In the genomic region with DNA sequence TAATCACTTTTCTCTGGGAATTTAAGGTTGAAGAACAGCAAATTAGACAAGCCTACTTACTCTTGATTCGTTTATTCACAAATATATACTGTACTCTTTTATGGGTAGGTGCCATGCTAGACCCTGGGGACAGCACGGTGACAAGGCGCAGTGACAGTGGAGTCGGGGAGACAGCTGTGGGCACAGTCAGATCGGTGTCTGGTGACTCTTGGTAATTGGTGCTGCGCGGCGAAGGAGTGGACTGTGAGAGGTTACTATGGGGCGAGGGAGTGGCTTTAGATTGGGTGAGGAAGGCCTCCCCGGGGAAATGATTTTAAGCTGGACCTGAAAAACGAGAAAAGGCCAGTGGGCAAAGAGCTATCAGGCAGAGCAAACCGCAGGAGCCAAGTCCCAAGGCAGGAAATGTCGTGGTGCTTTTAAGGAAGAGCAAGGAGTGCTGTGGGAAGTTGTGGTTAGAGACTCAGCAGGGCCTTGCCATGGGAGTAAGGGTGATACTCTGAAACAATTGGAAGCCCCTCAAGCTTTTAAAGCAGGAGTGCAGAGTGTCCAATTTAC, we compare ENCODE assay signal across 12 cellular contexts. TPM values are rescaled to one million over a fixed set of nuclear protein-coding genes. Genes with fewer than 3 reads are reported as not detected.
A peak's percentile ranks its signal among the peaks of the same experiment; 100 is the strongest.
DNase-seq lines count a peak whose midpoint lies in the region; ATAC-seq and TF ChIP-seq lines count a peak whose summit lies in the region.
"Had no signal": no experiment of that assay in that cellular context is flagged by ENCODE, and none has a peak within 500 bp of the region (broad histone marks: within the 10 kb centered on the region; RNA-seq: fewer than 3 reads in every experiment).

No MANE protein-coding gene starts in this region.

- CTCF ChIA-PET in naive thymus-derived CD4-positive, alpha-beta T cell (lab: Charles Lee), result no interaction called here
- CTCF ChIA-PET in CD8-positive, alpha-beta T cell (lab: Charles Lee), result interaction anchor here (1.0 kb wide), 1 partner anchor 101 kb away, joined by 3 read pairs; no protein-coding TSS in a partner anchor

- H3K4me1 Mint-ChIP-seq in naive thymus-derived CD4-positive, alpha-beta T cell, result peaks cover 0 to 9% (median 0%) of the 10 kb centered on the region in 7 donors
- H3K4me1 Mint-ChIP-seq in CD8-positive, alpha-beta T cell (ENCODE audit: low read depth), result no peaks in the 10 kb centered on the region
- H3K4me1 Mint-ChIP-seq: B cell had no signal

- TF ChIP-seq CTCF in fibroblast of villous mesenchyme (IDR thresholded peaks at IDR 0.05; ENCODE audit: insufficient read depth, low read depth, low read length), result no peak
- no peak for TF ChIP-seq CTCF in CD8-positive, alpha-beta T cell (IDR thresholded peaks at IDR 0.05)

- DNase-seq in A172 (ENCODE audit: low spot score) (peak; percentile 42), LHCN-M2 (ENCODE audit: low read depth) (peak; percentile 84), fibroblast of villous mesenchyme (ENCODE audit: low read depth) (peak; percentile 48), NCI-H1417 treated with DMSO at 0.1 percent for 48 hours (lab: John Stamatoyannopoulos, UW) (no peak), GM19238 (ENCODE audit: insufficient read length, low spot score) (no peak), KG1 (lab: John Stamatoyannopoulos, UW) (no peak)
- no peak for DNase-seq in naive thymus-derived CD4-positive, alpha-beta T cell
- DNase-seq in CD8-positive, alpha-beta T cell, result no peak
- DNase-seq: activated effector memory CD4-positive, alpha-beta T cell treated with Interleukin-2 at 50 U/mL for 16 hours had no signal

- H3K9me3 ChIP-seq in naive thymus-derived CD4-positive, alpha-beta T cell (ENCODE audit: control insufficient read depth in 2 of 3, low read length in 3 of 3), result no peaks in the 10 kb centered on the region
- H3K9me3 ChIP-seq in CD8-positive, alpha-beta T cell (ENCODE audit: low read length), result no peaks in the 10 kb centered on the region

- H3K4me3 Mint-ChIP-seq in naive thymus-derived CD4-positive, alpha-beta T cell, result no peak overlapping the region
- no peak overlapping the region for H3K4me3 Mint-ChIP-seq in CD8-positive, alpha-beta T cell
- H3K4me3 Mint-ChIP-seq: B cell; stimulated activated naive CD8-positive, alpha-beta T cell treated with anti-CD3 and anti-CD28 coated beads, Interleukin-15, Interleukin-2, amounts not matched to agents 100 ng/mL and 50 ng/mL, for 24 hours had no signal

- peak; percentile 87 for ATAC-seq in naive thymus-derived CD4-positive, alpha-beta T cell
- no peak for ATAC-seq in CD8-positive, alpha-beta T cell

- H3K4me3 ChIP-seq in fibroblast of villous mesenchyme (ENCODE audit: low read depth, low read length), result no peak overlapping the region
- no peak overlapping the region for H3K4me3 ChIP-seq in naive thymus-derived CD4-positive, alpha-beta T cell (ENCODE audit: low read length)
- H3K4me3 ChIP-seq in CD8-positive, alpha-beta T cell (ENCODE audit: low read depth, low read length), result no peak overlapping the region

- no peaks in the 10 kb centered on the region for H3K4me1 ChIP-seq in naive thymus-derived CD4-positive, alpha-beta T cell (ENCODE audit: control insufficient read depth in 2 of 2, insufficient read depth in 2 of 2, low read length in 2 of 2)
- H3K4me1 ChIP-seq in CD8-positive, alpha-beta T cell (ENCODE audit: insufficient read depth, low read length), result no peaks in the 10 kb centered on the region

- no peak overlapping the region for H3K27ac ChIP-seq in naive thymus-derived CD4-positive, alpha-beta T cell (ENCODE audit: low read depth, low read length)
- no peak overlapping the region for H3K27ac ChIP-seq in CD8-positive, alpha-beta T cell (ENCODE audit: low read depth, low read length)

- no peaks in the 10 kb centered on the region for H3K27me3 ChIP-seq in naive thymus-derived CD4-positive, alpha-beta T cell (ENCODE audit: control insufficient read depth in 2 of 2, insufficient read depth in 2 of 2, low read length in 2 of 2)
- no peaks in the 10 kb centered on the region for H3K27me3 ChIP-seq in CD8-positive, alpha-beta T cell (ENCODE audit: insufficient read depth, low read length)

- no peak overlapping the region for H3K27ac Mint-ChIP-seq in naive thymus-derived CD4-positive, alpha-beta T cell
- H3K27ac Mint-ChIP-seq in CD8-positive, alpha-beta T cell, result no peak overlapping the region
- H3K27ac Mint-ChIP-seq: B cell; stimulated activated naive CD8-positive, alpha-beta T cell treated with anti-CD3 and anti-CD28 coated beads, Interleukin-15, Interleukin-2, amounts not matched to agents 100 ng/mL and 50 ng/mL, for 24 hours had no signal

- H3K36me3 Mint-ChIP-seq in naive thymus-derived CD4-positive, alpha-beta T cell, result peaks cover 0 to 3% (median 0%) of the 10 kb centered on the region in 5 donors
- no peaks in the 10 kb centered on the region for H3K36me3 Mint-ChIP-seq in CD8-positive, alpha-beta T cell

- POLR2A ChIA-PET in naive thymus-derived CD4-positive, alpha-beta T cell (lab: Charles Lee), result no interaction called here
- POLR2A ChIA-PET in CD8-positive, alpha-beta T cell (lab: Charles Lee), result no interaction called here

- H3K27me3 Mint-ChIP-seq in naive thymus-derived CD4-positive, alpha-beta T cell, result peaks cover 17 to 43% (median 30%) of the 10 kb centered on the region in 5 donors
- H3K27me3 Mint-ChIP-seq in CD8-positive, alpha-beta T cell (ENCODE audit: low read depth), result peaks cover 11% of the 10 kb centered on the region
- H3K27me3 Mint-ChIP-seq: B cell had no signal

- H3K36me3 ChIP-seq in naive thymus-derived CD4-positive, alpha-beta T cell (ENCODE audit: control insufficient read depth in 2 of 3, insufficient read depth in 3 of 3, low read length in 3 of 3), result no peaks in the 10 kb centered on the region
- H3K36me3 ChIP-seq in CD8-positive, alpha-beta T cell (ENCODE audit: insufficient read depth, low read length), result no peaks in the 10 kb centered on the region

- intact Hi-C loops in naive thymus-derived CD4-positive, alpha-beta T cell (cut with micrococcal nuclease), result no loop called here
- intact Hi-C loops in CD8-positive, alpha-beta T cell (cut with DNase I, micrococcal nuclease), result no loop called here

- peaks cover 0 to 2% (median 0%) of the 10 kb centered on the region in 11 donors for H3K9me3 Mint-ChIP-seq in naive thymus-derived CD4-positive, alpha-beta T cell
- H3K9me3 Mint-ChIP-seq in CD8-positive, alpha-beta T cell, result no peaks in the 10 kb centered on the region
- H3K9me3 Mint-ChIP-seq: stimulated activated naive CD8-positive, alpha-beta T cell treated with anti-CD3 and anti-CD28 coated beads, Interleukin-15, Interleukin-2, amounts not matched to agents 100 ng/mL and 50 ng/mL, for 24 hours had no signal

RNA-seq across cellular contexts. Expression of a gene that starts 36.3 kb away (rescaled TPM):
- total RNA-seq in A172 (2014; rRNA removed; shearing (Covaris generic)), result 0.05 and 0.26 TPM in 2 replicates
- 0.32 and 0.63 TPM in 2 replicates for total RNA-seq in LHCN-M2 (2014; rRNA removed)
- polyA plus RNA-seq in LHCN-M2 (2012), result 0.13 TPM
- total RNA-seq in fibroblast of villous mesenchyme, result under 0.01 TPM in 1 of 2 replicates, not detected in the other
- under 1 TPM in 1 of 5 experiments, not detected in 4; 0.07 TPM for total RNA-seq in naive thymus-derived CD4-positive, alpha-beta T cell
- not detected for polyA plus RNA-seq in naive thymus-derived CD4-positive, alpha-beta T cell
- not detected for total RNA-seq in CD8-positive, alpha-beta T cell
- total RNA-seq: T-helper 2 cell treated with Interferon-gamma antibody and Interleukin-4, amounts not matched to agents 100 ng/mL and 5 ng/mL, for 36 hours had no signal

Comparison
In these comparisons a context has a peak if more than half of its experiments do, and no peak if none do; other contexts are left out.
1. DNase-seq: peak in A172 (single experiment), LHCN-M2 (single experiment) and fibroblast of villous mesenchyme (single experiment); none in naive thymus-derived CD4-positive, alpha-beta T cell (0 of 9), NCI-H1417 treated with DMSO at 0.1 percent for 48 hours (single experiment), GM19238 (single experiment), KG1 (single experiment) and CD8-positive, alpha-beta T cell (0 of 7).